Comparison of ENCODE assay signal across 8 cellular contexts in genomic region chr16:28984619-28985135, GRCh38. TPM values are rescaled to one million over a fixed set of nuclear protein-coding genes. Genes with fewer than 3 reads are reported as not detected.
DNase-seq lines count a peak whose midpoint lies in the region; ATAC-seq, FAIRE-seq and TF ChIP-seq lines count a peak whose summit lies in the region.

Gene LAT (plus strand): TSS chr16:28985052. CDS start chr16:28985418, 366 bp downstream.

- H3K4me1 Mint-ChIP-seq in activated naive CD8-positive, alpha-beta T cell treated with anti-CD3 and anti-CD28 coated beads, Interleukin-2, amount 10 ng/mL, durations not matched to agents 7 days and 5 days: peaks cover 35% of the 10 kb centered on the region

- no peaks in the 10 kb centered on the region for H3K4me1 ChIP-seq in gastroesophageal sphincter

- POLR2A ChIA-PET in activated naive CD8-positive, alpha-beta T cell treated with anti-CD3 and anti-CD28 coated beads, Interleukin-2, amount 10 ng/mL, durations not matched to agents 7 days and 5 days (lab: Charles Lee): interaction anchor here (0.8 to 7.6 kb wide), 10 partner anchors 9 to 989 kb away, joined by 3 to 62 read pairs (median 6); partner anchors contain the start of genes SPNS1 and TUFM

- peak within 1 kb of the TSS; percentile 98 for H3K27ac Mint-ChIP-seq in activated naive CD8-positive, alpha-beta T cell treated with anti-CD3 and anti-CD28 coated beads, Interleukin-2, amount 10 ng/mL, durations not matched to agents 7 days and 5 days

- H3K4me3 Mint-ChIP-seq in activated naive CD8-positive, alpha-beta T cell treated with anti-CD3 and anti-CD28 coated beads, Interleukin-2, amount 10 ng/mL, durations not matched to agents 7 days and 5 days: peak within 1 kb of the TSS; percentile 95

- peak; percentile 60 for ATAC-seq in activated naive CD8-positive, alpha-beta T cell treated with anti-CD3 and anti-CD28 coated beads, Interleukin-2, amount 10 ng/mL, durations not matched to agents 7 days and 5 days (ENCODE audit: low read depth)
- ATAC-seq in gastroesophageal sphincter: no peak

- peak within 1 kb of the TSS in 1 of 2 donors; percentile 32 for H3K4me3 ChIP-seq in gastroesophageal sphincter

- no peak for FAIRE-seq in H54 (lab: Jason Lieb, UNC)

- H3K9me3 Mint-ChIP-seq in activated naive CD8-positive, alpha-beta T cell treated with anti-CD3 and anti-CD28 coated beads, Interleukin-2, amount 10 ng/mL, durations not matched to agents 7 days and 5 days: peaks cover 5% of the 10 kb centered on the region

- WGBS in gastroesophageal sphincter (ENCODE audit: low coverage in 1 of 2), 2 donors: no CpG with 5 or more reads among the region's 24 CpGs

- no peaks in the 10 kb centered on the region for H3K27me3 ChIP-seq in gastroesophageal sphincter

- H3K9me3 ChIP-seq in gastroesophageal sphincter: peaks cover 0 to 13% (median 0%) of the 10 kb centered on the region in 3 donors

- DNase-seq in H54 (ENCODE audit: insufficient read length, low spot score) (peak; percentile 81), T-helper 2 cell (peak; percentile 57 to 92 (median 75)), NCI-H2171 (lab: John Stamatoyannopoulos, UW) (no peak), GOT3 (lab: John Stamatoyannopoulos, UW) (no peak), NCI-H82 treated with DMSO at 0.1 percent for 48 hours (lab: John Stamatoyannopoulos, UW; ENCODE audit: unreplicated experiment) (no peak)
- peak; percentile 86 for DNase-seq in activated naive CD8-positive, alpha-beta T cell treated with anti-CD3 and anti-CD28 coated beads, Interleukin-2, amount 10 ng/mL, durations not matched to agents 7 days and 5 days
- DNase-seq in stimulated activated CD4-positive, alpha-beta T cell treated with anti-CD3 and anti-CD28 coated beads, Interleukin-1b, Interleukin-23, amount 100 ng/mL, for 48 hours: peak; percentile 69

- peak within 1 kb of the TSS in 1 of 4 donors; percentile 35 for H3K27ac ChIP-seq in gastroesophageal sphincter

- peaks cover 71% of the 10 kb centered on the region for H3K36me3 Mint-ChIP-seq in activated naive CD8-positive, alpha-beta T cell treated with anti-CD3 and anti-CD28 coated beads, Interleukin-2, amount 10 ng/mL, durations not matched to agents 7 days and 5 days

- TF ChIP-seq CTCF in gastroesophageal sphincter (IDR thresholded peaks at IDR 0.05): no peak

- TF ChIP-seq POLR2A in H54 (IDR thresholded peaks at IDR 0.05; ENCODE audit: low read depth, low read length) (no peak), gastroesophageal sphincter (IDR thresholded peaks at IDR 0.05) (no peak)

- peaks cover 0 to 100% of the 10 kb centered on the region in 2 donors for H3K36me3 ChIP-seq in gastroesophageal sphincter

- TF ChIP-seq EP300 in gastroesophageal sphincter (IDR thresholded peaks at IDR 0.05): no peak

- H3K27me3 Mint-ChIP-seq in activated naive CD8-positive, alpha-beta T cell treated with anti-CD3 and anti-CD28 coated beads, Interleukin-2, amount 10 ng/mL, durations not matched to agents 7 days and 5 days: no peaks in the 10 kb centered on the region

RNA-seq across cellular contexts. Expression of gene LAT, which starts in this region (rescaled TPM):
- 100 to 1,000 TPM; 288 to 297 TPM for total RNA-seq in activated naive CD8-positive, alpha-beta T cell treated with anti-CD3 and anti-CD28 coated beads, Interleukin-2, amount 10 ng/mL, durations not matched to agents 7 days and 5 days
- total RNA-seq in gastroesophageal sphincter: 10 to 100 TPM in 1 of 4 donors, 1 to 10 TPM in 3; 2.3 to 12.3 (median 5.4) TPM

Comparison
In these comparisons a context has a peak if more than half of its experiments do, and no peak if none do; other contexts are left out.
1. RNA of gene LAT (total RNA-seq): 288 to 297 TPM in activated naive CD8-positive, alpha-beta T cell treated with anti-CD3 and anti-CD28 coated beads, Interleukin-2, amount 10 ng/mL, durations not matched to agents 7 days and 5 days; 2.3 to 12.3 TPM in gastroesophageal sphincter; every median in the first group is over 10 times any median in the second.
2. DNase-seq: peak in H54 (single experiment), T-helper 2 cell (5 of 5), activated naive CD8-positive, alpha-beta T cell treated with anti-CD3 and anti-CD28 coated beads, Interleukin-2, amount 10 ng/mL, durations not matched to agents 7 days and 5 days (single experiment) and stimulated activated CD4-positive, alpha-beta T cell treated with anti-CD3 and anti-CD28 coated beads, Interleukin-1b, Interleukin-23, amount 100 ng/mL, for 48 hours (single experiment); none in NCI-H2171 (single experiment), GOT3 (single experiment) and NCI-H82 treated with DMSO at 0.1 percent for 48 hours (single experiment).